ENCODE assay signal across 1 cellular context in the genomic region with DNA sequence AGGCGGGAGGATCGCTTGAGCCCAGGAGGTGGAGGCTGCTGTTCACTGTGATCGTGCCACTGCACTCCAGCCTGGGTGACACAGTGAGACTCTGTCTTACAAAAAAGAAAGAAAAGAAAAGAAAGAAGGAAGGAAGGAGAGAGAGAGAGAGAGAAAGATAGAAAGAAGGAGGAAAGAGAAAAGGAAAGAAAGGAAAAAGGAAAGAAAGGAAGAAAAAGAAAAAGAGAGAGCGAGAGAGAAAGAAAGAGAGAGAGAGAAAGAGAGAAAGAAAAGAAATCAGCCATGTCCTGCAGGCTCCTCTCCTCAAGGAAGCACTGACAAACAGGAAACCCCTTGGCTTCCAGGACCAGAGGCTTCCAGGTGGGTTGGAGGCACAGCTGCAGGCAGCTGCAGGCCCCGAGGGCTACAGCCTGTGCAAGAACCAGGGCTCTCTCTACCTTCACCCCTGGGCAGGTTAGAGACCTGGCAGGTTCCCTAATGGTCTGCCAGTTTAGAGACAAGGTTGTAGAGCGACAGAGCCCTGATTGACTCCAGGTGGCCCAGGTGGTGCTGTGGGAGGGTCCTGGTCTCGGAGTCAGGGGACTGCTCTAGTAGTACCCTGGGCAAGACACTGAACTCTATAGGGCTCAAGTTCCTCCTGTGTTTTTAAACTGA.
TF ChIP-seq lines count a peak whose summit lies in the region.

No MANE protein-coding gene starts in this region.

TF ChIP-seq in K562, 482 proteins besides CTCF, POLR2A, EP300 and RAD21:
- TF ChIP-seq MCM2 (IDR thresholded peaks at IDR 0.05; ENCODE audit: low read depth) = no peak
- TF ChIP-seq, protein P1, sequence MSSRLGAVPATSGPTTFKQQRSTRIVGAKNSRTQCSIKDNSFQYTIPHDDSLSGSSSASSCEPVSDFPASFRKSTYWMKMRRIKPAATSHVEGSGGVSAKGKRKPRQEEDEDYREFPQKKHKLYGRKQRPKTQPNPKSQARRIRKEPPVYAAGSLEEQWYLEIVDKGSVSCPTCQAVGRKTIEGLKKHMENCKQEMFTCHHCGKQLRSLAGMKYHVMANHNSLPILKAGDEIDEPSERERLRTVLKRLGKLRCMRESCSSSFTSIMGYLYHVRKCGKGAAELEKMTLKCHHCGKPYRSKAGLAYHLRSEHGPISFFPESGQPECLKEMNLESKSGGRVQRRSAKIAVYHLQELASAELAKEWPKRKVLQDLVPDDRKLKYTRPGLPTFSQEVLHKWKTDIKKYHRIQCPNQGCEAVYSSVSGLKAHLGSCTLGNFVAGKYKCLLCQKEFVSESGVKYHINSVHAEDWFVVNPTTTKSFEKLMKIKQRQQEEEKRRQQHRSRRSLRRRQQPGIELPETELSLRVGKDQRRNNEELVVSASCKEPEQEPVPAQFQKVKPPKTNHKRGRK (tag; IDR thresholded peaks at IDR 0.05) = peak; percentile 75
- TF ChIP-seq, protein P2, sequence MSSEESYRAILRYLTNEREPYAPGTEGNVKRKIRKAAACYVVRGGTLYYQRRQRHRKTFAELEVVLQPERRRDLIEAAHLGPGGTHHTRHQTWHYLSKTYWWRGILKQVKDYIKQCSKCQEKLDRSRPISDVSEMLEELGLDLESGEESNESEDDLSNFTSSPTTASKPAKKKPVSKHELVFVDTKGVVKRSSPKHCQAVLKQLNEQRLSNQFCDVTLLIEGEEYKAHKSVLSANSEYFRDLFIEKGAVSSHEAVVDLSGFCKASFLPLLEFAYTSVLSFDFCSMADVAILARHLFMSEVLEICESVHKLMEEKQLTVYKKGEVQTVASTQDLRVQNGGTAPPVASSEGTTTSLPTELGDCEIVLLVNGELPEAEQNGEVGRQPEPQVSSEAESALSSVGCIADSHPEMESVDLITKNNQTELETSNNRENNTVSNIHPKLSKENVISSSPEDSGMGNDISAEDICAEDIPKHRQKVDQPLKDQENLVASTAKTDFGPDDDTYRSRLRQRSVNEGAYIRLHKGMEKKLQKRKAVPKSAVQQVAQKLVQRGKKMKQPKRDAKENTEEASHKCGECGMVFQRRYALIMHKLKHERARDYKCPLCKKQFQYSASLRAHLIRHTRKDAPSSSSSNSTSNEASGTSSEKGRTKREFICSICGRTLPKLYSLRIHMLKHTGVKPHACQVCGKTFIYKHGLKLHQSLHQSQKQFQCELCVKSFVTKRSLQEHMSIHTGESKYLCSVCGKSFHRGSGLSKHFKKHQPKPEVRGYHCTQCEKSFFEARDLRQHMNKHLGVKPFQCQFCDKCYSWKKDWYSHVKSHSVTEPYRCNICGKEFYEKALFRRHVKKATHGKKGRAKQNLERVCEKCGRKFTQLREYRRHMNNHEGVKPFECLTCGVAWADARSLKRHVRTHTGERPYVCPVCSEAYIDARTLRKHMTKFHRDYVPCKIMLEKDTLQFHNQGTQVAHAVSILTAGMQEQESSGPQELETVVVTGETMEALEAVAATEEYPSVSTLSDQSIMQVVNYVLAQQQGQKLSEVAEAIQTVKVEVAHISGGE (CRISPR knock-in tag; IDR thresholded peaks at IDR 0.05) = peak in 1 of 3 experiments; percentile 48; a peak in 2 of 6 replicates
- no peak for TF ChIP-seq TCF7L2 (IDR thresholded peaks at IDR 0.05; ENCODE audit: low read depth, low read length)
